In genomic region chr11:133821776-133822175, GRCh38 we compare ENCODE assay signal across 8 cellular contexts. TPM values are rescaled to one million over a fixed set of nuclear protein-coding genes. Genes with fewer than 3 reads are reported as not detected.
DNase-seq lines count a peak whose midpoint lies in the region; ATAC-seq, FAIRE-seq and TF ChIP-seq lines count a peak whose summit lies in the region.

No MANE protein-coding gene starts in this region.

- no peaks in the 10 kb centered on the region for H3K36me3 ChIP-seq in breast epithelium
- H3K36me3 ChIP-seq in brain microvascular endothelial cell (replicated peaks) = no peaks in the 10 kb centered on the region
- no peaks in the 10 kb centered on the region for H3K36me3 ChIP-seq in HepG2 (replicated peaks in 1 of 2; ENCODE audit: control insufficient read depth in 1 of 2, insufficient read depth in 2 of 2, low read length in 2 of 2)
- no peaks in the 10 kb centered on the region for H3K36me3 ChIP-seq in vagina

- H3K27ac ChIP-seq in breast epithelium (no peak overlapping the region), brain microvascular endothelial cell (no peak overlapping the region), HepG2 (ENCODE audit: extremely low read length, insufficient read depth, low read length) (no peak overlapping the region), vagina (no peak overlapping the region)

- no peaks in the 10 kb centered on the region for H3K9me3 Mint-ChIP-seq in MCF 10A (ENCODE audit: unreplicated experiment)

- no peak overlapping the region for H3K9ac ChIP-seq in HepG2 (ENCODE audit: insufficient read depth, low read depth, low read length)

- H3K4me3 Mint-ChIP-seq in MCF 10A (ENCODE audit: unreplicated experiment) = no peak overlapping the region

- no peak overlapping the region for H3K27ac Mint-ChIP-seq in MCF 10A (ENCODE audit: low read depth, unreplicated experiment)

- BruUV-seq in MCF 10A (replicated peaks; lab: Mats Ljungman, UMichigan) (no TSS peak), HepG2 (replicated peaks; lab: Mats Ljungman, UMichigan) (no TSS peak)

- no peaks in the 10 kb centered on the region for H3K4me1 ChIP-seq in breast epithelium
- H3K4me1 ChIP-seq in HepG2 (ENCODE audit: insufficient read depth, low read length) = no peaks in the 10 kb centered on the region
- H3K4me1 ChIP-seq in vagina = no peaks in the 10 kb centered on the region

- H3K4me2 ChIP-seq in HepG2 (ENCODE audit: low read depth, low read length) = no peak overlapping the region

- H3K27me3 Mint-ChIP-seq in MCF 10A (ENCODE audit: insufficient read depth, unreplicated experiment) = peaks cover 20% of the 10 kb centered on the region

- peaks cover 6% of the 10 kb centered on the region for H3K4me1 Mint-ChIP-seq in MCF 10A (ENCODE audit: insufficient read depth, unreplicated experiment)

- TF ChIP-seq EP300 in HepG2 (IDR thresholded peaks at IDR 0.05; ENCODE audit: low read depth in 2 of 2, low read length in 2 of 2) (no peak), HepG2 (CRISPR knock-in tag; IDR thresholded peaks at IDR 0.05; ENCODE audit: borderline replicate concordance) (no peak)

- POLR2A ChIA-PET in MCF 10A (lab: Yijun Ruan, JAX) = no interaction called here
- POLR2A ChIA-PET in HepG2 (lab: Yijun Ruan, JAX) = no interaction called here

- no peak for TF ChIP-seq POLR2A in breast epithelium (IDR thresholded peaks at IDR 0.05)
- no peak for TF ChIP-seq POLR2A in HepG2 (IDR thresholded peaks at IDR 0.05; ENCODE audit: insufficient read depth in 1 of 2, low read depth in 2 of 2, low read length in 2 of 2)
- no peak for TF ChIP-seq POLR2A in vagina (IDR thresholded peaks at IDR 0.05)

- H3K9me3 ChIP-seq in breast epithelium (no peaks in the 10 kb centered on the region), HepG2 (ENCODE audit: low read length) (no peaks in the 10 kb centered on the region), vagina (no peaks in the 10 kb centered on the region)

- no peak overlapping the region for H2AFZ ChIP-seq in HepG2 (ENCODE audit: low read length)

- TF ChIP-seq RAD21 in HepG2 (CRISPR knock-in tag; IDR thresholded peaks at IDR 0.05) = peak; percentile 18; the same call in 1 of the 2 replicates

- DNase-seq in MCF 10A (ENCODE audit: unreplicated experiment) = peak; percentile 36
- no peak for DNase-seq in breast epithelium (ENCODE audit: low spot score in 2 of 2)
- DNase-seq in NCI-H524 (lab: John Stamatoyannopoulos, UW) = peak; percentile 62 to 86
- DNase-seq in brain microvascular endothelial cell = no peak
- peak; percentile 48 for DNase-seq in HepG2 (ENCODE audit: low spot score)
- DNase-seq in vagina (ENCODE audit: extremely low spot score in 2 of 2) = no peak

- H4K20me1 ChIP-seq in HepG2 (ENCODE audit: insufficient read depth, low read length) = no peaks in the 10 kb centered on the region

- CTCF ChIA-PET in MCF 10A (lab: Yijun Ruan, JAX) (interaction anchor here (0.5 to 6.2 kb wide), 19 partner anchors 9 to 777 kb away, joined by 3 to 38 read pairs (median 3); no protein-coding TSS in a partner anchor), HepG2 (lab: Yijun Ruan, JAX; ENCODE audit: low intra/inter-chr PET ratio, low total read pairs) (interaction anchor here (0.6 to 1.7 kb wide), 2 partner anchors 687 to 743 kb away, joined by 3 to 5 read pairs; no protein-coding TSS in a partner anchor)

- 5% methylated on average over 5 of the region's 8 CpGs for WGBS in HepG2 (ENCODE audit: low lambda C conversion rate)

- H3K27me3 ChIP-seq in breast epithelium = peaks cover 0 to 7% of the 10 kb centered on the region in 2 donors
- H3K27me3 ChIP-seq in brain microvascular endothelial cell (replicated peaks) = no peaks in the 10 kb centered on the region
- peaks cover 0 to under 1% of the 10 kb centered on the region in 2 experiments; a peak in 2 of 5 replicates for H3K27me3 ChIP-seq in HepG2 (ENCODE audit: control insufficient read depth in 1 of 2, insufficient read depth in 2 of 2, low read length in 2 of 2)
- no peaks in the 10 kb centered on the region for H3K27me3 ChIP-seq in vagina

- H3K79me2 ChIP-seq in HepG2 (ENCODE audit: insufficient read depth, low read length) = no peaks in the 10 kb centered on the region

- intact Hi-C loops in MCF 10A (cut with micrococcal nuclease) (loop anchor here (1.0 kb wide), 1 partner anchor 687 kb away; no protein-coding TSS in a partner anchor), breast epithelium (cut with DNase I; ENCODE audit: low total_unique reads) (no loop called here), HepG2 (cut with micrococcal nuclease; ENCODE audit: unreplicated experiment) (no loop called here), vagina (cut with DNase I) (no loop called here)

- TF ChIP-seq CTCF in MCF 10A (IDR thresholded peaks at IDR 0.05; ENCODE audit: unreplicated experiment) = peak; percentile 63
- peak in 1 of 3 donors; percentile 22 for TF ChIP-seq CTCF in breast epithelium (IDR thresholded peaks at IDR 0.05)
- TF ChIP-seq CTCF in brain microvascular endothelial cell (IDR thresholded peaks at IDR 0.05; ENCODE audit: low read depth, low read length, missing control alignments) = peak; percentile 23
- peak; percentile 82 for TF ChIP-seq CTCF in HepG2 (CRISPR knock-in tag; IDR thresholded peaks at IDR 0.05)
- TF ChIP-seq CTCF in vagina (IDR thresholded peaks at IDR 0.05) = no peak

- peaks cover 6% of the 10 kb centered on the region for H3K36me3 Mint-ChIP-seq in MCF 10A (ENCODE audit: insufficient read depth, unreplicated experiment)

- peak; percentile 49 for FAIRE-seq in HepG2 (lab: Jason Lieb, UNC)

- H3K4me3 ChIP-seq in breast epithelium (no peak overlapping the region), brain microvascular endothelial cell (ENCODE audit: low read depth, low read length) (no peak overlapping the region), HepG2 (replicated peaks in 1 of 3; ENCODE audit: insufficient read depth in 1 of 3, low read depth in 2 of 3, low read length in 3 of 3) (no peak overlapping the region), vagina (no peak overlapping the region)

- in situ Hi-C loops in brain microvascular endothelial cell (cut with HindIII; ENCODE audit: low pct_ligation_motif_present, low sequenced_read_pairs) (no loop called here), HepG2 (cut with HindIII; ENCODE audit: extremely low pct_ligation_motif_present, low pct_unique_long_range_greater_than_20kb) (loop anchor here (10.0 kb wide), 1 partner anchor 687 kb away; no protein-coding TSS in a partner anchor)

- ATAC-seq in HG02798 (IDR thresholded peaks at IDR 0.05; ENCODE audit: poor library complexity, unreplicated experiment) (peak; percentile 58), HepG2 (peak; percentile 92), HG03196 (IDR thresholded peaks at IDR 0.05; ENCODE audit: unreplicated experiment) (no peak)

TF ChIP-seq in HepG2, 621 proteins besides CTCF, POLR2A, EP300 and RAD21:
- TF ChIP-seq ZFP91 (CRISPR knock-in tag; IDR thresholded peaks at IDR 0.05; ENCODE audit: borderline replicate concordance) = peak; percentile 24; the same call in 1 of the 2 replicates
- peak; percentile 68 for TF ChIP-seq STAG1 (CRISPR knock-in tag; IDR thresholded peaks at IDR 0.05)
- TF ChIP-seq ZNF331 (CRISPR knock-in tag; IDR thresholded peaks at IDR 0.05) = no peak

RNA-seq across cellular contexts. Expression of gene SPATA19, which starts 23.5 kb away (rescaled TPM):
- total RNA-seq in MCF 10A (2022) (not detected in 2 replicates), breast epithelium (not detected), HepG2 (2016; rRNA removed; fragmentation: Illumina TruSeq; extraction: Trizol) (not detected in 2 replicates), vagina (not detected)
- total RNA-seq in HepG2 (2016; cell fraction: cytosol; rRNA removed; fragmentation: Illumina TruSeq; extraction: Trizol; ENCODE audit: low read depth) = not detected in 2 replicates
- total RNA-seq in HepG2 (2016; cell fraction: insoluble cytoplasmic fraction; rRNA removed; fragmentation: Illumina TruSeq; extraction: Trizol) = not detected in 2 replicates
- not detected in 2 replicates for total RNA-seq in HepG2 (2016; cell fraction: membrane; rRNA removed; fragmentation: Illumina TruSeq; extraction: Trizol)
- total RNA-seq in HepG2 (2016; cell fraction: nucleus; rRNA removed; fragmentation: Illumina TruSeq; extraction: Trizol) = not detected in 2 replicates
- polyA plus RNA-seq in HepG2 (2011; rRNA removed) = not detected in 2 replicates
- not detected in 2 replicates for polyA plus RNA-seq in HepG2 (2011; cell fraction: cytosol; rRNA removed)
- polyA plus RNA-seq in HepG2 (2011; cell fraction: nucleus; rRNA removed) = not detected in 2 replicates
- polyA plus RNA-seq in HepG2 (2012) = not detected in 2 replicates
- polyA plus RNA-seq in HepG2 (2016; cell fraction: cytosol; fragmentation: Illumina TruSeq; extraction: Trizol; ENCODE audit: low read depth) = not detected in 2 replicates
- not detected in 2 replicates for polyA plus RNA-seq in HepG2 (2016; cell fraction: insoluble cytoplasmic fraction; fragmentation: Illumina TruSeq; extraction: Trizol; ENCODE audit: low read depth)
- not detected in 2 replicates for polyA plus RNA-seq in HepG2 (2016; cell fraction: membrane; fragmentation: Illumina TruSeq; extraction: Trizol; ENCODE audit: low read depth)
- not detected in 2 replicates for polyA plus RNA-seq in HepG2 (2016; cell fraction: nucleus; fragmentation: Illumina TruSeq; extraction: Trizol; ENCODE audit: insufficient read depth, low read depth)
- polyA minus RNA-seq in HepG2 (2011; rRNA and poly(A)+ RNA removed; ENCODE audit: low replicate concordance) = not detected in 2 replicates
- not detected in 2 replicates for polyA minus RNA-seq in HepG2 (2011; cell fraction: cytosol; rRNA and poly(A)+ RNA removed)
- not detected in 2 replicates for polyA minus RNA-seq in HepG2 (2011; cell fraction: nucleus; rRNA and poly(A)+ RNA removed)

Comparison
In these comparisons a context has a peak if more than half of its experiments do, and no peak if none do; other contexts are left out.
1. DNase-seq: peak in MCF 10A (single experiment), NCI-H524 (2 of 2) and HepG2 (single experiment); none in breast epithelium (0 of 2), brain microvascular endothelial cell (single experiment) and vagina (0 of 2).
2. CTCF ChIP-seq: peak in MCF 10A (single experiment), brain microvascular endothelial cell (single experiment) and HepG2 (single experiment); none in vagina (0 of 3).